Comparison of ENCODE assay signal across 34 cellular contexts in genomic region chr14:69993326-69993725, GRCh38.
"Had no signal": no experiment of that assay in that cellular context is flagged by ENCODE, and none has a peak within 500 bp of the region (broad histone marks: within the 10 kb centered on the region; RNA-seq: fewer than 3 reads in every experiment).

No MANE protein-coding gene starts in this region.

- H3K4me1 ChIP-seq: Peyer's patch had no signal

- H3K4me3 ChIP-seq: cardiac muscle cell, K562, Peyer's patch had no signal

- H3K9me3 ChIP-seq: Peyer's patch had no signal

- FAIRE-seq: K562 had no signal

- H3K36me3 ChIP-seq: brain microvascular endothelial cell, cardiac muscle cell, Peyer's patch had no signal

- DNase-seq: activated B cell treated with CpG ODN at 0.5 μM for 24 hours; activated CD4-positive, alpha-beta memory T cell treated with anti-CD3 and anti-CD28 coated beads, Interleukin-2, amount 10 ng/mL, durations not matched to agents 7 days and 5 days; activated CD4-positive, alpha-beta T cell treated with anti-CD3 and anti-CD28 coated beads for 4 hours; activated CD4-positive, CD25-positive, alpha-beta regulatory T cell treated with anti-CD3 and anti-CD28 coated beads, Interleukin-2, amount 50 U/mL, for 72 hours; activated CD8-positive, alpha-beta memory T cell treated with anti-CD3 and anti-CD28 coated beads for 24 hours; activated CD8-positive, alpha-beta memory T cell treated with anti-CD3 and anti-CD28 coated beads, Interleukin-2, amount 10 ng/mL, durations not matched to agents 7 days and 5 days; activated CD8-positive, alpha-beta memory T cell treated with anti-CD3 and anti-CD28 coated beads, Interleukin-2, amount 50 U/mL, for 48 hours; activated effector memory CD4-positive, alpha-beta T cell treated with Interleukin-2 at 50 U/mL for 16 hours; activated naive CD4-positive, alpha-beta T cell treated with anti-CD3 and anti-CD28 coated beads, Interleukin-2, amount 10 ng/mL, durations not matched to agents 7 days and 5 days; activated naive CD8-positive, alpha-beta T cell treated with anti-CD3 and anti-CD28 coated beads, Interleukin-2, amount 50 U/mL, for 24 hours; activated T-cell treated with anti-CD3 and anti-CD28 coated beads, Interleukin-2, amount 50 U/mL, for 48 hours; anterior cingulate cortex; brain microvascular endothelial cell; NCI-H1092 treated with DMSO at 0.1 percent for 48 hours; NCI-H1417; NCI-H146; NCI-H187; NCI-H2029 treated with DMSO at 0.1 percent for 48 hours; NCI-H2107; NCI-H2171; NCI-H510A; NCI-H526; NCI-H748 treated with DMSO at 0.1 percent for 48 hours; NK-92 treated with Interleukin-12 subunit alpha and Interleukin-12 subunit beta, amount 100 ng/mL, for 24 hours; PC-3; Peyer's patch; RPMI8226; SW 1271; T-helper 1 cell; T-helper 2 cell; T-helper 9 cell had no signal

- ATAC-seq: activated CD8-positive, alpha-beta memory T cell treated with anti-CD3 and anti-CD28 coated beads, Interleukin-2, amount 10 ng/mL, durations not matched to agents 7 days and 5 days; activated naive CD8-positive, alpha-beta T cell treated with anti-CD3 and anti-CD28 coated beads, Interleukin-2, amount 50 U/mL, for 24 hours; K562; PC-3 had no signal

- H3K27me3 ChIP-seq: brain microvascular endothelial cell, cardiac muscle cell, Peyer's patch had no signal

- H3K27ac ChIP-seq: brain microvascular endothelial cell, cardiac muscle cell, Peyer's patch, VCaP had no signal
